In the genomic region with DNA sequence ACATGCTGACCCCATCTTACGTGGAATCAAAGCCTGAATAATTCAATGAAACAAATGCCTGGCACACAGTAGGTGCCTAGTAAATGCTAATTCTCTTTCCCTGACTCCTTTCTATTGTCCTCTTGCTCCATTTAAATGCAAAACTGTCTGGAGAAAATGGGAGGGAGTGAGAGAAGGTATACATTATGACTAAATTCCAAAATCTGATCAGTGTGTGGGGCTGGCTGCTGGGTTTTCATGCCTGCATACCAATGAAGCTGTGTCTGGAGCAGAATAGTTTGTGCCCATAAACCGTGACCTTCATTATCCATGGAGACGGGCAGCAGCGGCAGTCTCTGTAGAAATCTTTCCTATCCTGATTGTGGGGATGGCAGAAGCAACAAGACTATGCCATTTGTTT, we compare ENCODE assay signal across 13 cellular contexts.
"Had no signal": no experiment of that assay in that cellular context is flagged by ENCODE, and none has a peak within 500 bp of the region (broad histone marks: within the 10 kb centered on the region; RNA-seq: fewer than 3 reads in every experiment).

No MANE protein-coding gene starts in this region.

- H3K4me3 ChIP-seq: breast epithelium had no signal

- DNase-seq: activated CD4-positive, alpha-beta T cell treated with anti-CD3 and anti-CD28 coated beads, Interleukin-2, amount 50 U/mL, for 4 hours; activated CD4-positive, CD25-positive, alpha-beta regulatory T cell treated with anti-CD3 and anti-CD28 coated beads, Interleukin-2, amount 50 U/mL, for 72 hours; activated T-cell treated with anti-CD3 and anti-CD28 coated beads, Interleukin-2, amount 50 U/mL, for 1 hour; amygdala; dermis blood vessel endothelial cell; glutamatergic neuron; midbrain; stimulated activated CD4-positive, alpha-beta T cell treated with anti-CD3 and anti-CD28 coated beads, Interleukin-4, amount 100 ng/mL, for 1 hour; stimulated activated CD8-positive, alpha-beta memory T cell treated with anti-CD3 and anti-CD28 coated beads, Interleukin-4, amount 100 ng/mL, for 48 hours; stimulated activated naive CD8-positive, alpha-beta T cell treated with anti-CD3 and anti-CD28 coated beads, Interleukin-15, Interleukin-2, amounts not matched to agents 100 U/mL and 50 U/mL, for 24 hours had no signal

- ATAC-seq: natural killer cell treated with Interleukin-12 subunit alpha and Interleukin-12 subunit beta and Interleukin-15 and Interleukin-18, amount 100 ng/mL, for 72 hours; stimulated activated naive CD8-positive, alpha-beta T cell treated with anti-CD3 and anti-CD28 coated beads, Interleukin-15, Interleukin-2, amounts not matched to agents 100 U/mL and 50 U/mL, for 24 hours had no signal

- H3K27me3 ChIP-seq: breast epithelium had no signal

- H3K27ac Mint-ChIP-seq: activated naive CD4-positive, alpha-beta T cell treated with anti-CD3 and anti-CD28 coated beads, Interleukin-2, amount 50 U/mL, for 24 hours; natural killer cell treated with Interleukin-12 subunit alpha and Interleukin-12 subunit beta and Interleukin-15 and Interleukin-18, amount 100 ng/mL, for 72 hours had no signal

- H3K36me3 Mint-ChIP-seq: activated naive CD4-positive, alpha-beta T cell treated with anti-CD3 and anti-CD28 coated beads, Interleukin-2, amount 50 U/mL, for 24 hours; natural killer cell treated with Interleukin-12 subunit alpha and Interleukin-12 subunit beta and Interleukin-15 and Interleukin-18, amount 100 ng/mL, for 72 hours had no signal

- H3K9me3 ChIP-seq: breast epithelium had no signal

- H3K36me3 ChIP-seq: breast epithelium had no signal

- H3K9me3 Mint-ChIP-seq: activated naive CD4-positive, alpha-beta T cell treated with anti-CD3 and anti-CD28 coated beads, Interleukin-2, amount 50 U/mL, for 24 hours; natural killer cell treated with Interleukin-12 subunit alpha and Interleukin-12 subunit beta and Interleukin-15 and Interleukin-18, amount 100 ng/mL, for 72 hours had no signal

- H3K4me1 ChIP-seq: breast epithelium had no signal

- H3K4me3 Mint-ChIP-seq: activated naive CD4-positive, alpha-beta T cell treated with anti-CD3 and anti-CD28 coated beads, Interleukin-2, amount 50 U/mL, for 24 hours; natural killer cell treated with Interleukin-12 subunit alpha and Interleukin-12 subunit beta and Interleukin-15 and Interleukin-18, amount 100 ng/mL, for 72 hours had no signal

- H3K27me3 Mint-ChIP-seq: activated naive CD4-positive, alpha-beta T cell treated with anti-CD3 and anti-CD28 coated beads, Interleukin-2, amount 50 U/mL, for 24 hours had no signal

- H3K27ac ChIP-seq: breast epithelium had no signal
